ENCODE assay signal across 28 cellular contexts in the genomic region with DNA sequence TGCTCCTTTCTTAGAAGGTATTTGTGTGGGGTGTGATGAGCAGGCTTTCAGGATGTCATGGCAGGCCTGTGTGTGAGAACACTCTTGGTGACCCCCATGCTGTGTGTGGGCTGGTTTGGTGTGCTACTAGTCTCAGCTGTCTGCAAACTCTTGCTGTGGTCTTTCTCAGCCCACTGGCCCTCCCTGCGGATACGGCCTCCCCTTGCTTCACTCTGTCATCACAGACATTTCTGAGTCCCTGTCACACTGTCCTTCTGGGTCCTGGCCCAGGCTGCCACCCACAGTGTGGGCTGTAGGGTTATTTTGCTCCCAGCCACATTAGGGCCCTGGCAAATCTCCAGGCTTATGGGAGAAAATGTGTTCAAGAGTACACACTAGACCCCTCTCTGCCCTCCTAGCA.
"Had no signal": no experiment of that assay in that cellular context is flagged by ENCODE, and none has a peak within 500 bp of the region (broad histone marks: within the 10 kb centered on the region; RNA-seq: fewer than 3 reads in every experiment).

No MANE protein-coding gene starts in this region.

- H3K27me3 Mint-ChIP-seq: memory B cell; stimulated activated naive B cell treated with anti-CD40 and anti-IgM and Interleukin-4, amounts not matched to agents 10 μg/mL and 1 μg/mL and 100 μg/mL, for 72 hours; stimulated activated naive CD8-positive, alpha-beta T cell treated with anti-CD3 and anti-CD28 coated beads, Interleukin-15, Interleukin-2, amounts not matched to agents 100 ng/mL and 50 ng/mL, for 24 hours had no signal

- H3K27ac Mint-ChIP-seq: memory B cell; mesothelial cell of epicardium; stimulated activated naive B cell treated with anti-CD40 and anti-IgM and Interleukin-4, amounts not matched to agents 10 μg/mL and 1 μg/mL and 100 μg/mL, for 72 hours; stimulated activated naive CD8-positive, alpha-beta T cell treated with anti-CD3 and anti-CD28 coated beads, Interleukin-15, Interleukin-2, amounts not matched to agents 100 ng/mL and 50 ng/mL, for 24 hours had no signal

- H3K4me3 ChIP-seq: dorsolateral prefrontal cortex, lung, mucosa of descending colon, ovary, psoas muscle, sigmoid colon, skin epidermis, spleen, thoracic aorta, tibial nerve, upper lobe of right lung, uterus had no signal

- H3K36me3 ChIP-seq: ovary, sigmoid colon, spleen, thoracic aorta, tibial nerve, upper lobe of right lung, uterus had no signal

- DNase-seq: dorsolateral prefrontal cortex; effector CD4-positive, alpha-beta T cell; hypothalamus; left ventricle myocardium superior; mucosa of descending colon; naive thymus-derived CD4-positive, alpha-beta T cell; nucleus accumbens; ovary; posterior cingulate gyrus; psoas muscle; right cardiac atrium; sigmoid colon; spleen; stimulated activated CD4-positive, alpha-beta T cell treated with anti-CD3 and anti-CD28 coated beads, Interleukin-4, amount 100 ng/mL, for 4 hours; stimulated activated naive B cell treated with anti-CD40 and anti-IgM and Interleukin-4, amounts not matched to agents 10 μg/mL and 1 μg/mL and 100 μg/mL, for 72 hours; upper lobe of right lung; uterus had no signal

- H3K9me3 ChIP-seq: ovary, psoas muscle, sigmoid colon, thoracic aorta, tibial nerve, upper lobe of right lung, uterus had no signal

- FAIRE-seq: colon, frontal cortex, keratinocyte had no signal

- H3K27me3 ChIP-seq: dorsolateral prefrontal cortex, ovary, sigmoid colon, spleen, tibial nerve, upper lobe of right lung, uterus had no signal

- H3K9me3 Mint-ChIP-seq: memory B cell; stimulated activated naive CD8-positive, alpha-beta T cell treated with anti-CD3 and anti-CD28 coated beads, Interleukin-15, Interleukin-2, amounts not matched to agents 100 ng/mL and 50 ng/mL, for 24 hours had no signal

- H3K4me1 ChIP-seq: sigmoid colon, tibial nerve, uterus had no signal

- H3K27ac ChIP-seq: ovary, psoas muscle, sigmoid colon, skin epidermis, spleen, thoracic aorta, tibial nerve, upper lobe of right lung, uterus had no signal

- ATAC-seq: left ventricle myocardium superior; mucosa of descending colon; naive thymus-derived CD4-positive, alpha-beta T cell; psoas muscle; right cardiac atrium; stimulated activated naive B cell treated with anti-CD40 and anti-IgM and Interleukin-4, amounts not matched to agents 10 μg/mL and 1 μg/mL and 100 μg/mL, for 72 hours; upper lobe of right lung had no signal

- H3K36me3 Mint-ChIP-seq: memory B cell; stimulated activated naive B cell treated with anti-CD40 and anti-IgM and Interleukin-4, amounts not matched to agents 10 μg/mL and 1 μg/mL and 100 μg/mL, for 72 hours had no signal

- H3K4me3 Mint-ChIP-seq: memory B cell; mesothelial cell of epicardium; naive thymus-derived CD4-positive, alpha-beta T cell; nephron; stimulated activated naive B cell treated with anti-CD40 and anti-IgM and Interleukin-4, amounts not matched to agents 10 μg/mL and 1 μg/mL and 100 μg/mL, for 72 hours; stimulated activated naive CD8-positive, alpha-beta T cell treated with anti-CD3 and anti-CD28 coated beads, Interleukin-15, Interleukin-2, amounts not matched to agents 100 ng/mL and 50 ng/mL, for 24 hours had no signal
